In genomic region chr2:96176661-96177060, GRCh38 we compare ENCODE assay signal across 24 cellular contexts. TPM values are rescaled to one million over a fixed set of nuclear protein-coding genes. Genes with fewer than 3 reads are reported as not detected.
"Had no signal": no experiment of that assay in that cellular context is flagged by ENCODE, and none has a peak within 500 bp of the region (broad histone marks: within the 10 kb centered on the region; RNA-seq: fewer than 3 reads in every experiment).

No MANE protein-coding gene starts in this region.

- DNase-seq: activated CD4-positive, alpha-beta memory T cell treated with anti-CD3 and anti-CD28 coated beads, Interleukin-2, amount 10 ng/mL, durations not matched to agents 7 days and 5 days; activated CD4-positive, alpha-beta T cell treated with anti-CD3 and anti-CD28 coated beads for 36 hours; activated CD4-positive, alpha-beta T cell treated with anti-CD3 and anti-CD28 coated beads, Interleukin-2, amount 50 U/mL, for 1 hour; activated naive CD4-positive, alpha-beta T cell treated with anti-CD3 and anti-CD28 coated beads, Interleukin-2, amount 50 U/mL, for 16 hours; activated naive CD8-positive, alpha-beta T cell treated with anti-CD3 and anti-CD28 coated beads, Interleukin-2, amount 10 ng/mL, durations not matched to agents 7 days and 5 days; aorta; body of pancreas; Karpas-422; MM.1S; NCI-H1105; NCI-H1436; NCI-H187; NCI-H2081; NCI-H2171; NCI-H2227 treated with DMSO at 0.1 percent for 48 hours; NCI-H446 treated with DMSO at 0.1 percent for 48 hours; NCI-H524 treated with DMSO at 0.1 percent for 48 hours; NCI-H748 treated with DMSO at 0.1 percent for 48 hours; OCI-M1; T-helper 1 cell had no signal

- H3K27ac ChIP-seq: body of pancreas, SK-N-MC, VCaP had no signal

- H3K4me1 ChIP-seq: body of pancreas had no signal

- H3K27me3 Mint-ChIP-seq: activated CD4-positive, alpha-beta T cell treated with anti-CD3 and anti-CD28 coated beads for 36 hours; activated naive CD8-positive, alpha-beta T cell treated with anti-CD3 and anti-CD28 coated beads, Interleukin-2, amount 10 ng/mL, durations not matched to agents 7 days and 5 days had no signal

- H3K4me3 ChIP-seq: body of pancreas, SK-N-MC had no signal

- H3K9me3 Mint-ChIP-seq: activated CD4-positive, alpha-beta memory T cell treated with anti-CD3 and anti-CD28 coated beads, Interleukin-2, amount 10 ng/mL, durations not matched to agents 7 days and 5 days; activated naive CD8-positive, alpha-beta T cell treated with anti-CD3 and anti-CD28 coated beads, Interleukin-2, amount 10 ng/mL, durations not matched to agents 7 days and 5 days had no signal

- H3K4me3 Mint-ChIP-seq: activated CD4-positive, alpha-beta memory T cell treated with anti-CD3 and anti-CD28 coated beads, Interleukin-2, amount 10 ng/mL, durations not matched to agents 7 days and 5 days; activated CD4-positive, alpha-beta T cell treated with anti-CD3 and anti-CD28 coated beads for 36 hours; activated naive CD8-positive, alpha-beta T cell treated with anti-CD3 and anti-CD28 coated beads, Interleukin-2, amount 10 ng/mL, durations not matched to agents 7 days and 5 days had no signal

- H3K27ac Mint-ChIP-seq: activated CD4-positive, alpha-beta memory T cell treated with anti-CD3 and anti-CD28 coated beads, Interleukin-2, amount 10 ng/mL, durations not matched to agents 7 days and 5 days; activated CD4-positive, alpha-beta T cell treated with anti-CD3 and anti-CD28 coated beads for 36 hours; activated naive CD8-positive, alpha-beta T cell treated with anti-CD3 and anti-CD28 coated beads, Interleukin-2, amount 10 ng/mL, durations not matched to agents 7 days and 5 days had no signal

- H3K36me3 Mint-ChIP-seq: activated naive CD8-positive, alpha-beta T cell treated with anti-CD3 and anti-CD28 coated beads, Interleukin-2, amount 10 ng/mL, durations not matched to agents 7 days and 5 days had no signal

- H3K27me3 ChIP-seq: body of pancreas had no signal

- H3K9me3 ChIP-seq: body of pancreas had no signal

RNA-seq across cellular contexts. Expression of gene ASTL, which starts 38.4 kb away (rescaled TPM):
- total RNA-seq: body of pancreas; Right ventricle myocardium inferior; T-helper 2 cell treated with Interferon-gamma antibody and Interleukin-4, amounts not matched to agents 100 ng/mL and 5 ng/mL, for 36 hours had no signal
